In the genomic region with DNA sequence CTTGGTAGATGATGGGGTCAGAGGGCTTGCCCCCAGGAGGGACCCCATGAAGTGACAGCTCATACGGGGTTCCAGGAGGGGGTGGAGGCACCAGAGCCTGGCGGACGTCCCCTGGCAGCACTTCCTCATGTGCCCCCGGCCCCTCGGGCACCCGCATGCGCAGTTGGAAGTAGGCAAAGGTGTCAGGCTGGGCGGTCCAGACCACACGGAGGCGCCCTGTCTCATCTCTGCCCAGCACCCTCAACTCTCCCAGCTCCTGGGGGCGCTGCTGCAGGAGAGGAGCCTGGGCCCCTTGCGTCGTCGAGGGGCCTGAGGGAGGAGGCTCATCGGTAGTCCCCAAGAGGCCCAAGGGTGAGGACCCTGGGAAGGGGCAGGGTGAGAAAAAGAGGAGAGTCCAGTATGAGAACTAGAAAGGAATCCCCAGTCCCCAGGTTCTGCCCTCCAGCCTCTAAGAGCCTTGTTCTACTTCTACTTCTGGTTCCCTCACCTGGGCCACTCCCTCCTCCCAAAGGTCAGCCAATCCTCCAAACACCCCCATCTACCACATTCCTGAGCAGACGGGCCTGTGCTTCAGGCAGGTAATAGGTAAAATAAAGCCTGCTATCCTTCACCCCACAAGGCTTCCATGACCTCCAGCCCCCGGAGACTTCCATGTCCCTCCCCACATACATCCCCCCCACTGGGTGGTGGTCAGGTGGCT, we compare ENCODE assay signal across 19 cellular contexts. TPM values are rescaled to one million over a fixed set of nuclear protein-coding genes. Genes with fewer than 3 reads are reported as not detected.
DNase-seq lines count a peak whose midpoint lies in the region; ATAC-seq, FAIRE-seq and TF ChIP-seq lines count a peak whose summit lies in the region.
"Had no signal": no experiment of that assay in that cellular context is flagged by ENCODE, and none has a peak within 500 bp of the region (broad histone marks: within the 10 kb centered on the region; RNA-seq: fewer than 3 reads in every experiment).

No MANE protein-coding gene starts in this region.

- intact Hi-C loops in activated CD4-positive, alpha-beta T cell treated with anti-CD3 and anti-CD28 coated beads, Interleukin-2, amount 10 ng/mL, durations not matched to agents 24 days and 14 days (cut with micrococcal nuclease), result loop anchor here (1.0 to 2.0 kb wide), 2 partner anchors 42 to 69 kb away; a partner anchor contains a TSS
- intact Hi-C loops in natural killer cell (cut with micrococcal nuclease), result loop anchor here (2.0 kb wide), 1 partner anchor 69 kb away; a partner anchor contains a TSS

- H3K4me1 Mint-ChIP-seq in activated CD4-positive, alpha-beta T cell treated with anti-CD3 and anti-CD28 coated beads, Interleukin-2, amount 10 ng/mL, durations not matched to agents 24 days and 14 days, result peaks cover 15% of the 10 kb centered on the region
- H3K4me1 Mint-ChIP-seq in T-helper 17 cell, result peaks cover 7% of the 10 kb centered on the region
- H3K4me1 Mint-ChIP-seq in natural killer cell, result peaks cover 0 to 6% of the 10 kb centered on the region in 2 donors
- H3K4me1 Mint-ChIP-seq in type B pancreatic cell (ENCODE audit: unreplicated experiment), result peaks cover 9% of the 10 kb centered on the region

- H3K27ac Mint-ChIP-seq in activated CD4-positive, alpha-beta T cell treated with anti-CD3 and anti-CD28 coated beads, Interleukin-2, amount 10 ng/mL, durations not matched to agents 24 days and 14 days, result peak overlapping the region; percentile 54
- no peak overlapping the region for H3K27ac Mint-ChIP-seq in T-helper 17 cell
- no peak overlapping the region for H3K27ac Mint-ChIP-seq in natural killer cell
- peak overlapping the region; percentile 26 for H3K27ac Mint-ChIP-seq in type B pancreatic cell
- H3K27ac Mint-ChIP-seq: WTC11 had no signal

- H3K9me3 ChIP-seq in T-helper 17 cell (ENCODE audit: control insufficient read depth, low read length, poor library complexity, severe bottlenecking), result no peaks in the 10 kb centered on the region

- ATAC-seq in T-helper 17 cell, result no peak
- no peak for ATAC-seq in natural killer cell
- ATAC-seq: WTC11 had no signal

- no peak for DNase-seq in activated CD4-positive, alpha-beta T cell treated with anti-CD3 and anti-CD28 coated beads, Interleukin-2, amount 10 ng/mL, durations not matched to agents 24 days and 14 days
- no peak for DNase-seq in activated CD4-positive, alpha-beta T cell treated with anti-CD3 and anti-CD28 coated beads for 1 hour
- DNase-seq in T-helper 17 cell (no peak), natural killer cell (no peak), type B pancreatic cell (ENCODE audit: extremely low spot score, unreplicated experiment) (no peak), cerebellar nuclear complex (lab: John Stamatoyannopoulos, UW) (no peak), HTR-8/SVneo (ENCODE audit: insufficient read length, low spot score) (no peak), frontal cortex (ENCODE audit: low spot score in 2 of 2) (no peak)
- DNase-seq: activated CD8-positive, alpha-beta memory T cell treated with anti-CD3 and anti-CD28 coated beads, Interleukin-2, amount 50 U/mL, for 4 hours; CD8-positive, alpha-beta memory T cell; foreskin melanocyte; GOT3; NCI-H748 treated with DMSO at 0.1 percent for 48 hours; stimulated activated CD4-positive, alpha-beta T cell treated with anti-CD3 and anti-CD28 coated beads, Interleukin-4, amount 100 ng/mL, for 1 hour had no signal

- TF ChIP-seq CTCF in natural killer cell (IDR thresholded peaks at IDR 0.05) (no peak), type B pancreatic cell (conservative IDR thresholded peaks at IDR 0.05) (no peak)

- H3K9me3 Mint-ChIP-seq in activated CD4-positive, alpha-beta T cell treated with anti-CD3 and anti-CD28 coated beads, Interleukin-2, amount 10 ng/mL, durations not matched to agents 24 days and 14 days, result no peaks in the 10 kb centered on the region
- no peaks in the 10 kb centered on the region for H3K9me3 Mint-ChIP-seq in natural killer cell
- H3K9me3 Mint-ChIP-seq in type B pancreatic cell, result no peaks in the 10 kb centered on the region
- H3K9me3 Mint-ChIP-seq: activated naive CD4-positive, alpha-beta T cell treated with anti-CD3 and anti-CD28 coated beads, Interleukin-2, amount 50 U/mL, for 72 hours; CD8-positive, alpha-beta memory T cell; WTC11 had no signal

- H3K27me3 Mint-ChIP-seq in activated CD4-positive, alpha-beta T cell treated with anti-CD3 and anti-CD28 coated beads, Interleukin-2, amount 10 ng/mL, durations not matched to agents 24 days and 14 days, result peaks cover 68% of the 10 kb centered on the region
- H3K27me3 Mint-ChIP-seq in T-helper 17 cell, result peaks cover 63% of the 10 kb centered on the region
- H3K27me3 Mint-ChIP-seq in natural killer cell (ENCODE audit: low read depth in 2 of 2), result peaks cover 31 to 35% of the 10 kb centered on the region in 2 donors
- H3K27me3 Mint-ChIP-seq in type B pancreatic cell, result peaks cover 36% of the 10 kb centered on the region

- no peak for FAIRE-seq in HTR-8/SVneo (lab: Jason Lieb, UNC)
- no peak for FAIRE-seq in frontal cortex (lab: Jason Lieb, UNC)
- FAIRE-seq: G401.6, islet of Langerhans had no signal

- H3K4me3 Mint-ChIP-seq in activated CD4-positive, alpha-beta T cell treated with anti-CD3 and anti-CD28 coated beads, Interleukin-2, amount 10 ng/mL, durations not matched to agents 24 days and 14 days, result no peak overlapping the region
- peak overlapping the region; percentile 61 for H3K4me3 Mint-ChIP-seq in T-helper 17 cell
- peak overlapping the region; percentile 28 for H3K4me3 Mint-ChIP-seq in natural killer cell
- peak overlapping the region; percentile 54 for H3K4me3 Mint-ChIP-seq in type B pancreatic cell

- H3K36me3 Mint-ChIP-seq in activated CD4-positive, alpha-beta T cell treated with anti-CD3 and anti-CD28 coated beads, Interleukin-2, amount 10 ng/mL, durations not matched to agents 24 days and 14 days (ENCODE audit: low read depth), result no peaks in the 10 kb centered on the region
- H3K36me3 Mint-ChIP-seq in T-helper 17 cell (ENCODE audit: low read depth), result peaks cover 5% of the 10 kb centered on the region
- H3K36me3 Mint-ChIP-seq in natural killer cell, result no peaks in the 10 kb centered on the region
- peaks cover 3% of the 10 kb centered on the region for H3K36me3 Mint-ChIP-seq in type B pancreatic cell
- H3K36me3 Mint-ChIP-seq: activated naive CD4-positive, alpha-beta T cell treated with anti-CD3 and anti-CD28 coated beads, Interleukin-2, amount 50 U/mL, for 72 hours; WTC11 had no signal

RNA-seq across cellular contexts. Expression of a gene that starts 23.2 kb away (rescaled TPM):
- total RNA-seq in activated CD4-positive, alpha-beta T cell treated with anti-CD3 and anti-CD28 coated beads, Interleukin-2, amount 10 ng/mL, durations not matched to agents 24 days and 14 days, result 3.3 and 4.6 TPM in 2 replicates
- total RNA-seq in T-helper 17 cell, result 10 to 100 TPM in 1 of 2 donors, 1 to 10 TPM in 1; 7.3 to 11.4 TPM
- 10 to 100 TPM; 11.7 to 15.2 (median 13.5) TPM for total RNA-seq in natural killer cell
- 20.8 and 22.2 TPM in 2 replicates for total RNA-seq in type B pancreatic cell (ENCODE audit: low replicate concordance)
- total RNA-seq in frontal cortex, result 4.5 TPM

RNA-seq across cellular contexts. Expression of a gene that starts 42.1 kb away (rescaled TPM):
- 72.9 and 81.0 TPM in 2 replicates for total RNA-seq in activated CD4-positive, alpha-beta T cell treated with anti-CD3 and anti-CD28 coated beads, Interleukin-2, amount 10 ng/mL, durations not matched to agents 24 days and 14 days
- total RNA-seq in T-helper 17 cell, result 100 to 1,000 TPM; 107 to 117 TPM
- total RNA-seq in natural killer cell, result 100 to 1,000 TPM; 157 to 187 (median 178) TPM
- 95.8 and 99.3 TPM in 2 replicates for total RNA-seq in type B pancreatic cell (ENCODE audit: low replicate concordance)
- 13.0 TPM for total RNA-seq in frontal cortex

RNA-seq across cellular contexts. Expression of a gene that starts 44.2 kb away (rescaled TPM):
- total RNA-seq in activated CD4-positive, alpha-beta T cell treated with anti-CD3 and anti-CD28 coated beads, Interleukin-2, amount 10 ng/mL, durations not matched to agents 24 days and 14 days, result 6.2 and 6.9 TPM in 2 replicates
- total RNA-seq in T-helper 17 cell (1 to 10 TPM; 1.5 to 1.6 TPM), natural killer cell (1 to 10 TPM; 1.8 to 3.2 (median 2.4) TPM), type B pancreatic cell (ENCODE audit: low replicate concordance) (8.4 and 10.1 TPM in 2 replicates), frontal cortex (4.5 TPM)

RNA-seq across cellular contexts. Expression of a gene that starts 47.7 kb away (rescaled TPM):
- 0.35 TPM in 1 of 2 replicates, not detected in the other for total RNA-seq in activated CD4-positive, alpha-beta T cell treated with anti-CD3 and anti-CD28 coated beads, Interleukin-2, amount 10 ng/mL, durations not matched to agents 24 days and 14 days
- total RNA-seq in T-helper 17 cell (under 1 TPM; 0.35 to 0.76 TPM), natural killer cell (under 1 TPM in 2 of 3 donors, not detected in 1; 0.28 to 0.43 TPM), type B pancreatic cell (ENCODE audit: low replicate concordance) (0.14 and 0.68 TPM in 2 replicates), frontal cortex (under 0.01 TPM)
- total RNA-seq: SK-MEL-5 had no signal

Comparison
In these comparisons a context has a peak if more than half of its experiments do, and no peak if none do; other contexts are left out.
1. H3K27ac Mint-ChIP-seq: peak in activated CD4-positive, alpha-beta T cell treated with anti-CD3 and anti-CD28 coated beads, Interleukin-2, amount 10 ng/mL, durations not matched to agents 24 days and 14 days (single experiment) and type B pancreatic cell (single experiment); none in T-helper 17 cell (single experiment) and natural killer cell (0 of 2).